ENCODE assay signal across 1 cellular context in genomic region chr3:48927928-48928327, GRCh38.
TF ChIP-seq lines count a peak whose summit lies in the region.

No MANE protein-coding gene starts in this region.

TF ChIP-seq in HepG2, 621 proteins besides CTCF, POLR2A, EP300 and RAD21 (continued from another document):
- TF ChIP-seq TSC22D2 (CRISPR knock-in tag; IDR thresholded peaks at IDR 0.05; ENCODE audit: borderline replicate concordance) = no peak
